1 cellular context compared by ENCODE assay signal in genomic region chr13:98970293-98970692, GRCh38.
TF ChIP-seq lines count a peak whose summit lies in the region.

No MANE protein-coding gene starts in this region.

TF ChIP-seq in GM23338, 12 proteins besides CTCF, POLR2A, EP300 and RAD21 (continued from another document):
- TF ChIP-seq, protein P1, sequence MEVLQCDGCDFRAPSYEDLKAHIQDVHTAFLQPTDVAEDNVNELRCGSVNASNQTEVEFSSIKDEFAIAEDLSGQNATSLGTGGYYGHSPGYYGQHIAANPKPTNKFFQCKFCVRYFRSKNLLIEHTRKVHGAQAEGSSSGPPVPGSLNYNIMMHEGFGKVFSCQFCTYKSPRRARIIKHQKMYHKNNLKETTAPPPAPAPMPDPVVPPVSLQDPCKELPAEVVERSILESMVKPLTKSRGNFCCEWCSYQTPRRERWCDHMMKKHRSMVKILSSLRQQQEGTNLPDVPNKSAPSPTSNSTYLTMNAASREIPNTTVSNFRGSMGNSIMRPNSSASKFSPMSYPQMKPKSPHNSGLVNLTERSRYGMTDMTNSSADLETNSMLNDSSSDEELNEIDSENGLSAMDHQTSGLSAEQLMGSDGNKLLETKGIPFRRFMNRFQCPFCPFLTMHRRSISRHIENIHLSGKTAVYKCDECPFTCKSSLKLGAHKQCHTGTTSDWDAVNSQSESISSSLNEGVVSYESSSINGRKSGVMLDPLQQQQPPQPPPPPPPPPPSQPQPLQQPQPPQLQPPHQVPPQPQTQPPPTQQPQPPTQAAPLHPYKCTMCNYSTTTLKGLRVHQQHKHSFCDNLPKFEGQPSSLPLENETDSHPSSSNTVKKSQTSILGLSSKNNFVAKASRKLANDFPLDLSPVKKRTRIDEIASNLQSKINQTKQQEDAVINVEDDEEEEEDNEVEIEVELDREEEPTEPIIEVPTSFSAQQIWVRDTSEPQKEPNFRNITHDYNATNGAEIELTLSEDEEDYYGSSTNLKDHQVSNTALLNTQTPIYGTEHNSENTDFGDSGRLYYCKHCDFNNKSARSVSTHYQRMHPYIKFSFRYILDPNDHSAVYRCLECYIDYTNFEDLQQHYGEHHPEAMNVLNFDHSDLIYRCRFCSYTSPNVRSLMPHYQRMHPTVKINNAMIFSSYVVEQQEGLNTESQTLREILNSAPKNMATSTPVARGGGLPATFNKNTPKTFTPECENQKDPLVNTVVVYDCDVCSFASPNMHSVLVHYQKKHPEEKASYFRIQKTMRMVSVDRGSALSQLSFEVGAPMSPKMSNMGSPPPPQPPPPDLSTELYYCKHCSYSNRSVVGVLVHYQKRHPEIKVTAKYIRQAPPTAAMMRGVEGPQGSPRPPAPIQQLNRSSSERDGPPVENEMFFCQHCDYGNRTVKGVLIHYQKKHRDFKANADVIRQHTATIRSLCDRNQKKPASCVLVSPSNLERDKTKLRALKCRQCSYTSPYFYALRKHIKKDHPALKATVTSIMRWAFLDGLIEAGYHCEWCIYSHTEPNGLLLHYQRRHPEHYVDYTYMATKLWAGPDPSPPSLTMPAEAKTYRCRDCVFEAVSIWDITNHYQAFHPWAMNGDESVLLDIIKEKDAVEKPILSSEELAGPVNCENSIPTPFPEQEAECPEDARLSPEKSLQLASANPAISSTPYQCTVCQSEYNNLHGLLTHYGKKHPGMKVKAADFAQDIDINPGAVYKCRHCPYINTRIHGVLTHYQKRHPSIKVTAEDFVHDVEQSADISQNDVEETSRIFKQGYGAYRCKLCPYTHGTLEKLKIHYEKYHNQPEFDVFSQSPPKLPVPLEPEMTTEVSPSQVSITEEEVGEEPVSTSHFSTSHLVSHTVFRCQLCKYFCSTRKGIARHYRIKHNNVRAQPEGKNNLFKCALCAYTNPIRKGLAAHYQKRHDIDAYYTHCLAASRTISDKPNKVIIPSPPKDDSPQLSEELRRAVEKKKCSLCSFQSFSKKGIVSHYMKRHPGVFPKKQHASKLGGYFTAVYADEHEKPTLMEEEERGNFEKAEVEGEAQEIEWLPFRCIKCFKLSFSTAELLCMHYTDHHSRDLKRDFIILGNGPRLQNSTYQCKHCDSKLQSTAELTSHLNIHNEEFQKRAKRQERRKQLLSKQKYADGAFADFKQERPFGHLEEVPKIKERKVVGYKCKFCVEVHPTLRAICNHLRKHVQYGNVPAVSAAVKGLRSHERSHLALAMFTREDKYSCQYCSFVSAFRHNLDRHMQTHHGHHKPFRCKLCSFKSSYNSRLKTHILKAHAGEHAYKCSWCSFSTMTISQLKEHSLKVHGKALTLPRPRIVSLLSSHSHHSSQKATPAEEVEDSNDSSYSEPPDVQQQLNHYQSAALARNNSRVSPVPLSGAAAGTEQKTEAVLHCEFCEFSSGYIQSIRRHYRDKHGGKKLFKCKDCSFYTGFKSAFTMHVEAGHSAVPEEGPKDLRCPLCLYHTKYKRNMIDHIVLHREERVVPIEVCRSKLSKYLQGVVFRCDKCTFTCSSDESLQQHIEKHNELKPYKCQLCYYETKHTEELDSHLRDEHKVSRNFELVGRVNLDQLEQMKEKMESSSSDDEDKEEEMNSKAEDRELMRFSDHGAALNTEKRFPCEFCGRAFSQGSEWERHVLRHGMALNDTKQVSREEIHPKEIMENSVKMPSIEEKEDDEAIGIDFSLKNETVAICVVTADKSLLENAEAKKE (CRISPR knock-in tag; IDR thresholded peaks at IDR 0.05): no peak
- TF ChIP-seq, protein P2, sequence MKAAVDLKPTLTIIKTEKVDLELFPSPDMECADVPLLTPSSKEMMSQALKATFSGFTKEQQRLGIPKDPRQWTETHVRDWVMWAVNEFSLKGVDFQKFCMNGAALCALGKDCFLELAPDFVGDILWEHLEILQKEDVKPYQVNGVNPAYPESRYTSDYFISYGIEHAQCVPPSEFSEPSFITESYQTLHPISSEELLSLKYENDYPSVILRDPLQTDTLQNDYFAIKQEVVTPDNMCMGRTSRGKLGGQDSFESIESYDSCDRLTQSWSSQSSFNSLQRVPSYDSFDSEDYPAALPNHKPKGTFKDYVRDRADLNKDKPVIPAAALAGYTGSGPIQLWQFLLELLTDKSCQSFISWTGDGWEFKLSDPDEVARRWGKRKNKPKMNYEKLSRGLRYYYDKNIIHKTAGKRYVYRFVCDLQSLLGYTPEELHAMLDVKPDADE (IDR thresholded peaks at IDR 0.05): no peak
- TF ChIP-seq REST (IDR thresholded peaks at IDR 0.05; ENCODE audit: unreplicated experiment) (no peak), CREB1 (CRISPR knock-in tag; IDR thresholded peaks at IDR 0.05; ENCODE audit: low read depth) (no peak), EZH2 (IDR thresholded peaks at IDR 0.05; ENCODE audit: low read depth, unreplicated experiment) (no peak)
